ENCODE assay signal across 22 cellular contexts in genomic region chr4:157012296-157012695, GRCh38.
"Had no signal": no experiment of that assay in that cellular context is flagged by ENCODE, and none has a peak within 500 bp of the region (broad histone marks: within the 10 kb centered on the region; RNA-seq: fewer than 3 reads in every experiment).

No MANE protein-coding gene starts in this region.

- H3K27me3 ChIP-seq: ascending aorta, esophagus squamous epithelium, neutrophil, thyroid gland had no signal

- H3K27ac ChIP-seq: ascending aorta, esophagus squamous epithelium, neutrophil, thyroid gland, WERI-Rb-1 had no signal

- DNase-seq: activated CD4-positive, alpha-beta T cell treated with anti-CD3 and anti-CD28 coated beads for 1 hour; activated CD8-positive, alpha-beta memory T cell treated with anti-CD3 and anti-CD28 coated beads for 24 hours; activated CD8-positive, alpha-beta memory T cell treated with anti-CD3 and anti-CD28 coated beads, Interleukin-2, amount 50 U/mL, for 48 hours; activated effector memory CD4-positive, alpha-beta T cell treated with anti-CD3 and anti-CD28 coated beads, Interleukin-2, amount 50 U/mL, for 16 hours; activated naive CD4-positive, alpha-beta T cell treated with anti-CD3 and anti-CD28 coated beads, Interleukin-2, amount 50 U/mL, for 16 hours; activated T-cell treated with anti-CD3 and anti-CD28 coated beads, Interleukin-2, amount 50 U/mL, for 48 hours; dermis blood vessel endothelial cell; effector memory CD4-positive, alpha-beta T cell; esophagus squamous epithelium; hippocampal formation; left cardiac atrium; natural killer cell; stimulated activated CD4-positive, alpha-beta T cell treated with anti-CD3 and anti-CD28 coated beads, Interleukin-12 subunit alpha, Interleukin-12 subunit beta, amount 100 ng/mL, for 4 hours; stimulated activated CD4-positive, alpha-beta T cell treated with anti-CD3 and anti-CD28 coated beads, Interleukin-1b, Interleukin-23, amount 100 ng/mL, for 48 hours; stimulated activated CD8-positive, alpha-beta memory T cell treated with anti-CD3 and anti-CD28 coated beads, Interleukin-4, amount 100 ng/mL, for 48 hours; stimulated activated naive CD4-positive, alpha-beta T cell; T-helper 2 cell; thyroid gland; WERI-Rb-1 had no signal

- H3K4me1 ChIP-seq: ascending aorta, esophagus squamous epithelium, thyroid gland had no signal

- H3K4me3 ChIP-seq: ascending aorta, esophagus squamous epithelium, thyroid gland had no signal

- H3K36me3 Mint-ChIP-seq: natural killer cell had no signal

- H3K4me1 Mint-ChIP-seq: natural killer cell had no signal

- H3K9me3 ChIP-seq: ascending aorta, esophagus squamous epithelium, neutrophil, thyroid gland had no signal

- H3K4me3 Mint-ChIP-seq: natural killer cell had no signal

- FAIRE-seq: islet of Langerhans had no signal

- H3K36me3 ChIP-seq: ascending aorta, esophagus squamous epithelium, neutrophil, thyroid gland, WERI-Rb-1 had no signal

- H3K27ac Mint-ChIP-seq: natural killer cell had no signal
